In genomic region chr2:148876589-148877402, GRCh38 we compare ENCODE assay signal across 10 cellular contexts. TPM values are rescaled to one million over a fixed set of nuclear protein-coding genes. Genes with fewer than 3 reads are reported as not detected.
DNase-seq lines count a peak whose midpoint lies in the region; ATAC-seq and TF ChIP-seq lines count a peak whose summit lies in the region.
"Had no signal": no experiment of that assay in that cellular context is flagged by ENCODE, and none has a peak within 500 bp of the region (broad histone marks: within the 10 kb centered on the region; RNA-seq: fewer than 3 reads in every experiment).

No MANE protein-coding gene starts in this region.

- H3K4me3 ChIP-seq in suprapubic skin: peak overlapping the region; percentile 46

- intact Hi-C loops in activated B cell treated with CpG ODN at 0.5 μM for 24 hours (cut with micrococcal nuclease) (loop anchor here (2.0 to 5.0 kb wide), 2 partner anchors 50 to 1034 kb away; no protein-coding TSS in a partner anchor), natural killer cell (cut with micrococcal nuclease) (no loop called here)

- H3K27ac ChIP-seq in suprapubic skin: no peak overlapping the region
- H3K27ac ChIP-seq: epithelial cell of prostate had no signal

- no peaks in the 10 kb centered on the region for H3K36me3 ChIP-seq in suprapubic skin

- peak; percentile 75 for DNase-seq in DMS79 treated with DMSO at 0.1 percent for 48 hours (lab: John Stamatoyannopoulos, UW)
- DNase-seq in NCI-H1092 treated with DMSO at 0.1 percent for 48 hours (lab: John Stamatoyannopoulos, UW): peak; percentile 93
- peak; percentile 18 for DNase-seq in activated B cell treated with CpG ODN at 0.5 μM for 24 hours
- peak; percentile 30 for DNase-seq in dermis blood vessel endothelial cell
- no peak for DNase-seq in natural killer cell
- peak in 1 of 2 donors; percentile 60 for DNase-seq in suprapubic skin (ENCODE audit: low spot score in 2 of 2)
- DNase-seq in NOMO-1 treated with DMSO at 0.1 percent for 48 hours (lab: John Stamatoyannopoulos, UW; ENCODE audit: unreplicated experiment): no peak

- peaks cover 14% of the 10 kb centered on the region for H3K4me1 Mint-ChIP-seq in activated B cell treated with CpG ODN at 0.5 μM for 24 hours
- peaks cover 0 to 13% of the 10 kb centered on the region in 2 donors for H3K4me1 Mint-ChIP-seq in natural killer cell

- no peaks in the 10 kb centered on the region for H3K9me3 ChIP-seq in suprapubic skin

- H3K27me3 Mint-ChIP-seq in activated B cell treated with CpG ODN at 0.5 μM for 24 hours (peaks cover 34% of the 10 kb centered on the region), natural killer cell (ENCODE audit: low read depth in 2 of 2) (peaks cover 49% of the 10 kb centered on the region in 2 donors)

- peaks cover 28% of the 10 kb centered on the region for H3K4me1 ChIP-seq in suprapubic skin

- ATAC-seq in activated B cell treated with CpG ODN at 0.5 μM for 24 hours (ENCODE audit: low read depth) (peak; percentile 16), natural killer cell (no peak), esophagus mucosa (no peak)
- ATAC-seq: HCT116 had no signal

- TF ChIP-seq POLR2A in suprapubic skin (IDR thresholded peaks at IDR 0.05): no peak

- POLR2A ChIA-PET in activated B cell treated with CpG ODN at 0.5 μM for 24 hours (lab: Charles Lee): interaction anchor here (0.6 to 0.7 kb wide), 2 partner anchors 50 to 163 kb away, joined by 3 to 7 read pairs; no protein-coding TSS in a partner anchor

- H3K4me3 Mint-ChIP-seq in activated B cell treated with CpG ODN at 0.5 μM for 24 hours (peak overlapping the region; percentile 82), natural killer cell (peak overlapping the region; percentile 36)

- H3K9me3 Mint-ChIP-seq in activated B cell treated with CpG ODN at 0.5 μM for 24 hours (peaks cover 4% of the 10 kb centered on the region), natural killer cell (no peaks in the 10 kb centered on the region)

- CTCF ChIA-PET in activated B cell treated with CpG ODN at 0.5 μM for 24 hours (lab: Charles Lee): no interaction called here

- H3K27me3 ChIP-seq in suprapubic skin: peaks cover 52% of the 10 kb centered on the region

- TF ChIP-seq CTCF in activated B cell treated with CpG ODN at 0.5 μM for 24 hours (IDR thresholded peaks at IDR 0.05) (no peak), natural killer cell (IDR thresholded peaks at IDR 0.05) (no peak), suprapubic skin (IDR thresholded peaks at IDR 0.05) (no peak)

- H3K36me3 Mint-ChIP-seq in activated B cell treated with CpG ODN at 0.5 μM for 24 hours (ENCODE audit: low read depth) (no peaks in the 10 kb centered on the region), natural killer cell (no peaks in the 10 kb centered on the region)

- H3K27ac Mint-ChIP-seq in activated B cell treated with CpG ODN at 0.5 μM for 24 hours (no peak overlapping the region), natural killer cell (no peak overlapping the region)

- WGBS in suprapubic skin: 8% methylated on average over 32 of the region's 34 CpGs

- TF ChIP-seq EP300 in suprapubic skin (IDR thresholded peaks at IDR 0.05): no peak

RNA-seq across cellular contexts. Expression of gene KIF5C, which starts 1.8 kb away (rescaled TPM):
- total RNA-seq in activated B cell treated with CpG ODN at 0.5 μM for 24 hours: 1.4 and 2.6 TPM in 2 replicates
- 0.14 and 0.34 TPM in 2 replicates for total RNA-seq in dermis blood vessel endothelial cell
- total RNA-seq in natural killer cell: 1 to 10 TPM in 2 of 3 donors, under 1 TPM in 1; 0.42 to 2.7 (median 1.8) TPM
- total RNA-seq in suprapubic skin: 1 to 10 TPM in 3 of 4 donors, under 1 TPM in 1; 0.30 to 3.2 (median 1.5) TPM
- total RNA-seq in esophagus mucosa: 0.08 TPM

Comparison
In these comparisons a context has a peak if more than half of its experiments do, and no peak if none do; other contexts are left out.
1. DNase-seq: peak in DMS79 treated with DMSO at 0.1 percent for 48 hours (single experiment), NCI-H1092 treated with DMSO at 0.1 percent for 48 hours (single experiment), activated B cell treated with CpG ODN at 0.5 μM for 24 hours (single experiment) and dermis blood vessel endothelial cell (single experiment); none in natural killer cell (single experiment) and NOMO-1 treated with DMSO at 0.1 percent for 48 hours (single experiment).